8 cellular contexts compared by ENCODE assay signal in the genomic region with DNA sequence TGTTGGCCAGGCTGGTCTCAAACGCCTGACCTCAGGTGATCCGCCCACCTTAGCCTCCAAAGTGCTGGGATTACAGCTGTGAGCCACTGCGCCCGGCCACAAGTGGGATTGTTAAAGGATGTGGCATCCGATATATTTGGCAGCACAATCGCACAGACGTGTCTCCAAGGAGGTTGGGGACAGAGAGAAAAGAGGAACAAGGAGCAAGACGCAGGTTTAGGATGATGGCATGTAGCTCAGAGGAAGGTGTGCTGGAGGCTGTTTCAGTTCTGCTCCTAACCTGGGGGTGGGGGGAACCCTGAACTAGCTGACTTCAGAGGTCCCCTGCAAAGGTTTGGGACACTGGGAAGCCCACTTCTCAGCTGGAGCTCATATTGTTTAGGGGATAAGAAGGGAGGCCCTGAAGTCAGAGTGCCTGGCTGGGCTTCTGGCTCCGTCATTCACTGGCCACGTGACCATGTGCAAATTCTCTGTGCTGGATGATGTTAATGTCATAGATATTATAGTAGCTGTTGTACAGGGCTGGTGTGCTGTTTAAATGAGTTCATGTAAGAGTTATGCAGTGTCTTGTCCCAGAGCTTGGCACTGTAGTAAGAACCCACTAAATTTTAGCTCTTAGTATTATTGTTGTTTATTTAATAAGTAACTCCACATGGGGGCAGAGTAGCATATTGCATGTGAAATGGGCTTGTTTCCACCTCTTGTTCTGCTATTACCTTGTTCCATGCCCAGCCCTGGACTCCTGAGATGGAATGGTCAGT.
DNase-seq lines count a peak whose midpoint lies in the region; ATAC-seq and TF ChIP-seq lines count a peak whose summit lies in the region.

No MANE protein-coding gene starts in this region.

- no peaks in the 10 kb centered on the region for H3F3A ChIP-seq in DOHH2 (ENCODE audit: control insufficient read depth, insufficient read depth)

- no peak overlapping the region for H3K4me3 ChIP-seq in DOHH2 (ENCODE audit: low read length)
- no peak overlapping the region for H3K4me3 ChIP-seq in fibroblast of villous mesenchyme (ENCODE audit: low read depth, low read length)

- H3K79me2 ChIP-seq in DOHH2 (ENCODE audit: control insufficient read depth, low read length): no peaks in the 10 kb centered on the region

- DNase-seq in MV-4-11 (lab: John Stamatoyannopoulos, UW): peak; percentile 8
- peak; percentile 22 for DNase-seq in fibroblast of villous mesenchyme (ENCODE audit: low read depth)
- no peak for DNase-seq in NCI-H146 (lab: John Stamatoyannopoulos, UW)
- no peak for DNase-seq in NCI-H748 (lab: John Stamatoyannopoulos, UW; ENCODE audit: unreplicated experiment)

- no peaks in the 10 kb centered on the region for H3K9me3 ChIP-seq in DOHH2 (ENCODE audit: control insufficient read depth, insufficient read depth, low read length)

- TF ChIP-seq CTCF in DOHH2 (IDR thresholded peaks at IDR 0.05; ENCODE audit: low read depth, low read length, poor library complexity, severe bottlenecking) (peak; percentile 40), fibroblast of villous mesenchyme (IDR thresholded peaks at IDR 0.05; ENCODE audit: insufficient read depth, low read depth, low read length) (peak; percentile 8)

- no peaks in the 10 kb centered on the region for H4K20me1 ChIP-seq in DOHH2 (ENCODE audit: control insufficient read depth, insufficient read depth, low read depth, low read length)

- peaks cover 26% of the 10 kb centered on the region for H3K4me1 ChIP-seq in DOHH2 (ENCODE audit: control insufficient read depth, low read length)

- H3K27ac ChIP-seq in DOHH2 (ENCODE audit: low read depth, low read length): no peak overlapping the region

- no peaks in the 10 kb centered on the region for H3K9me2 ChIP-seq in DOHH2 (replicated peaks; ENCODE audit: control insufficient read depth, low read length)

- H3K27me3 ChIP-seq in DOHH2 (ENCODE audit: control insufficient read depth, low read length): no peaks in the 10 kb centered on the region

- peak overlapping the region; percentile 44 for H3K4me2 ChIP-seq in DOHH2 (ENCODE audit: low read length)

- H3K36me3 ChIP-seq in DOHH2 (ENCODE audit: control insufficient read depth, low read length): no peaks in the 10 kb centered on the region

- peak; percentile 57 for ATAC-seq in GM21528 (IDR thresholded peaks at IDR 0.05; ENCODE audit: low FRiP score, unreplicated experiment)
- ATAC-seq in HG03457 (IDR thresholded peaks at IDR 0.05; ENCODE audit: unreplicated experiment): no peak
- ATAC-seq in HG03175 (IDR thresholded peaks at IDR 0.05; ENCODE audit: unreplicated experiment): no peak

Comparison
In these comparisons a context has a peak if more than half of its experiments do, and no peak if none do; other contexts are left out.
1. DNase-seq: peak in MV-4-11 (single experiment) and fibroblast of villous mesenchyme (single experiment); none in NCI-H146 (single experiment) and NCI-H748 (single experiment).